ENCODE assay signal across 11 cellular contexts in the genomic region with DNA sequence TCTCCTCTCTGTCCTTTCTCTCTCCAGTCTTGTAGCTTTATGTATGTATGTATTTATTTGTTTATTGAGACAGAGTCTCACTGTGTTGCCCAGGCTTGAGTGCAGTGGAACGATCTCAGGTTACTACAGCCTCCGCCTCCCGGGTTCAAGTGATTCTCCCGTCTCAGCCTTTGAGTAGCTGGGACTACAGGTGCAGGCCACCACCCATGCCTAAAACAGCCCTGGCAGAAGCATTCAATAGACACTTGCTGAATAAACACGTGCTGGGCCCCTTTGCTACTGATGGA. TPM values are rescaled to one million over a fixed set of nuclear protein-coding genes. Genes with fewer than 3 reads are reported as not detected.
A peak's percentile ranks its signal among the peaks of the same experiment; 100 is the strongest.
DNase-seq lines count a peak whose midpoint lies in the region; ATAC-seq, FAIRE-seq and TF ChIP-seq lines count a peak whose summit lies in the region.
"Had no signal": no experiment of that assay in that cellular context is flagged by ENCODE, and none has a peak within 500 bp of the region (broad histone marks: within the 10 kb centered on the region; RNA-seq: fewer than 3 reads in every experiment).

No MANE protein-coding gene starts in this region.

- H3K23ac ChIP-seq in mesenchymal stem cell (ENCODE audit: low read length in 2 of 2) = no peak overlapping the region

- H3K9me3 Mint-ChIP-seq in activated T-helper 17 cell treated with anti-CD3 and anti-CD28 coated beads, Interleukin-2, amount 50 U/mL, for 72 hours = no peaks in the 10 kb centered on the region
- no peaks in the 10 kb centered on the region for H3K9me3 Mint-ChIP-seq in type B pancreatic cell

- TF ChIP-seq CTCF in right atrium auricular region (IDR thresholded peaks at IDR 0.05) (no peak), type B pancreatic cell (conservative IDR thresholded peaks at IDR 0.05) (no peak)

- H2AFZ ChIP-seq in mesenchymal stem cell (ENCODE audit: low read depth, low read length) = no peak overlapping the region

- H3K9me3 ChIP-seq in right atrium auricular region (no peaks in the 10 kb centered on the region), right cardiac atrium (ENCODE audit: control insufficient read depth, low read length) (no peaks in the 10 kb centered on the region), mesenchymal stem cell (ENCODE audit: control insufficient read depth, low read length) (no peaks in the 10 kb centered on the region)

- H2AK5ac ChIP-seq in mesenchymal stem cell (ENCODE audit: low read length, severe bottlenecking) = no peak overlapping the region

- no peak overlapping the region for H3K9ac ChIP-seq in mesenchymal stem cell (ENCODE audit: low read length)

- no peaks in the 10 kb centered on the region for H3K27me3 ChIP-seq in right atrium auricular region
- H3K27me3 ChIP-seq in right cardiac atrium (ENCODE audit: control insufficient read depth, insufficient read depth) = no peaks in the 10 kb centered on the region
- no peaks in the 10 kb centered on the region for H3K27me3 ChIP-seq in mesenchymal stem cell (ENCODE audit: control insufficient read depth in 1 of 2, insufficient read depth in 1 of 2, low read length in 2 of 2)

- H3K4me1 ChIP-seq in right atrium auricular region = peaks cover 0 to 55% of the 10 kb centered on the region in 2 donors
- H3K4me1 ChIP-seq in right cardiac atrium (ENCODE audit: control insufficient read depth, insufficient read depth, low read length) = peaks cover 5% of the 10 kb centered on the region
- H3K4me1 ChIP-seq in mesenchymal stem cell (ENCODE audit: control insufficient read depth, insufficient read depth, low read depth, low read length) = peaks cover 22% of the 10 kb centered on the region

- intact Hi-C loops in right cardiac atrium (cut with DNase I) (no loop called here), head of caudate nucleus (cut with DNase I) (no loop called here)

- no peak overlapping the region for H2BK15ac ChIP-seq in mesenchymal stem cell (ENCODE audit: low read depth, poor library complexity, severe bottlenecking)

- DNase-seq in right atrium auricular region (ENCODE audit: low spot score) (no peak), right cardiac atrium (no peak), mesenchymal stem cell (no peak), type B pancreatic cell (ENCODE audit: extremely low spot score, unreplicated experiment) (no peak), urothelium cell line (ENCODE audit: low spot score) (no peak), head of caudate nucleus (no peak), Kasumi-1 (lab: John Stamatoyannopoulos, UW) (no peak)
- DNase-seq: COR-L47, cortex of kidney, NCI-H1694 had no signal

- peak overlapping the region; percentile 16 to 23 for H3K27ac ChIP-seq in right atrium auricular region
- H3K27ac ChIP-seq in right cardiac atrium (ENCODE audit: low read length) = no peak overlapping the region
- H3K27ac ChIP-seq in mesenchymal stem cell (ENCODE audit: low read length, poor library complexity, severe bottlenecking) = no peak overlapping the region

- no peak overlapping the region for H2BK120ac ChIP-seq in mesenchymal stem cell (ENCODE audit: low read depth, low read length)

- H3K4ac ChIP-seq in mesenchymal stem cell (ENCODE audit: low read depth in 1 of 2, low read length in 2 of 2) = no peak overlapping the region

- FAIRE-seq in urothelium cell line (lab: Jason Lieb, UNC) = no peak

- peaks cover 58% of the 10 kb centered on the region for H3K36me3 Mint-ChIP-seq in activated T-helper 17 cell treated with anti-CD3 and anti-CD28 coated beads, Interleukin-2, amount 50 U/mL, for 72 hours (ENCODE audit: low read depth)
- peaks cover 9% of the 10 kb centered on the region for H3K36me3 Mint-ChIP-seq in type B pancreatic cell

- no peak overlapping the region for H4K91ac ChIP-seq in mesenchymal stem cell (ENCODE audit: low read length)

- H3K18ac ChIP-seq in mesenchymal stem cell (ENCODE audit: low read depth in 1 of 2, low read length in 2 of 2) = no peak overlapping the region

- H2BK5ac ChIP-seq in mesenchymal stem cell (ENCODE audit: low read depth, low read length, poor library complexity, severe bottlenecking) = no peak overlapping the region

- no peak overlapping the region for H2BK12ac ChIP-seq in mesenchymal stem cell (ENCODE audit: low read length in 2 of 2)

- 59% methylated on average over 5 of the region's 5 CpGs for WGBS in right cardiac atrium
- 96% methylated on average over 5 of the region's 5 CpGs for WGBS in mesenchymal stem cell

- no peak overlapping the region for H4K8ac ChIP-seq in mesenchymal stem cell (ENCODE audit: low read length)

- H3K4me3 Mint-ChIP-seq in activated T-helper 17 cell treated with anti-CD3 and anti-CD28 coated beads, Interleukin-2, amount 50 U/mL, for 72 hours = peak overlapping the region; percentile 80
- H3K4me3 Mint-ChIP-seq in type B pancreatic cell = peak overlapping the region; percentile 82

- H3K4me3 ChIP-seq in right atrium auricular region = no peak overlapping the region
- H3K4me3 ChIP-seq in right cardiac atrium (ENCODE audit: low read length) = no peak overlapping the region
- peak overlapping the region in 1 of 2 experiments; percentile 11 for H3K4me3 ChIP-seq in mesenchymal stem cell (ENCODE audit: insufficient read depth in 1 of 2, low read depth in 1 of 2, low read length in 2 of 2)

- peak overlapping the region; percentile 56 for H3K27ac Mint-ChIP-seq in activated T-helper 17 cell treated with anti-CD3 and anti-CD28 coated beads, Interleukin-2, amount 50 U/mL, for 72 hours
- peak overlapping the region; percentile 68 for H3K27ac Mint-ChIP-seq in type B pancreatic cell

- ATAC-seq in right cardiac atrium = no peak
- ATAC-seq in activated T-helper 17 cell treated with anti-CD3 and anti-CD28 coated beads, Interleukin-2, amount 50 U/mL, for 72 hours (replicated peaks) = no peak

- H3K14ac ChIP-seq in mesenchymal stem cell (ENCODE audit: low read length in 2 of 2) = no peak overlapping the region

- H3K4me1 Mint-ChIP-seq in activated T-helper 17 cell treated with anti-CD3 and anti-CD28 coated beads, Interleukin-2, amount 50 U/mL, for 72 hours = peaks cover 20% of the 10 kb centered on the region
- peaks cover 24% of the 10 kb centered on the region for H3K4me1 Mint-ChIP-seq in type B pancreatic cell (ENCODE audit: unreplicated experiment)

- peaks cover 30% of the 10 kb centered on the region for H3K36me3 ChIP-seq in right atrium auricular region
- H3K36me3 ChIP-seq in mesenchymal stem cell (ENCODE audit: control insufficient read depth in 1 of 2, insufficient read depth in 2 of 2, low read depth in 1 of 2, low read length in 2 of 2) = peaks cover 38 to 39% of the 10 kb centered on the region in 2 experiments

- peak overlapping the region; percentile 23 for H3K4me2 ChIP-seq in mesenchymal stem cell (ENCODE audit: low read length, poor library complexity, severe bottlenecking)

- peaks cover 19% of the 10 kb centered on the region for H3K79me1 ChIP-seq in mesenchymal stem cell (replicated peaks; ENCODE audit: low read length, poor library complexity, severe bottlenecking)

- H3K27me3 Mint-ChIP-seq in activated T-helper 17 cell treated with anti-CD3 and anti-CD28 coated beads, Interleukin-2, amount 50 U/mL, for 72 hours = no peaks in the 10 kb centered on the region
- H3K27me3 Mint-ChIP-seq in type B pancreatic cell = no peaks in the 10 kb centered on the region

RNA-seq across cellular contexts. Expression of a gene that starts 2.5 kb away (rescaled TPM):
- total RNA-seq in right atrium auricular region (10 to 100 TPM; 70.8 to 73.2 TPM), right cardiac atrium (10 to 100 TPM; 34.6 to 38.1 (median 36.3) TPM), type B pancreatic cell (ENCODE audit: low replicate concordance) (39.5 and 50.3 TPM in 2 replicates)
- polyA plus RNA-seq in right cardiac atrium = 37.3 TPM
- total RNA-seq in activated T-helper 17 cell treated with anti-CD3 and anti-CD28 coated beads, Interleukin-2, amount 50 U/mL, for 72 hours = 10 to 100 TPM; 15.6 to 32.2 TPM
- 27.9 TPM for polyA plus RNA-seq in mesenchymal stem cell (2013, experiment 1 of 2)
- polyA plus RNA-seq in mesenchymal stem cell (2013, experiment 2 of 2) = 27.6 TPM

RNA-seq across cellular contexts. Expression of a gene that starts 10.7 kb away (rescaled TPM):
- total RNA-seq in right atrium auricular region (10 to 100 TPM; 56.1 to 58.1 TPM), right cardiac atrium (10 to 100 TPM; 49.5 to 77.8 (median 63.1) TPM), type B pancreatic cell (ENCODE audit: low replicate concordance) (81.8 and 110 TPM in 2 replicates)
- polyA plus RNA-seq in right cardiac atrium = 51.0 TPM
- 10 to 100 TPM; 18.1 to 36.1 TPM for total RNA-seq in activated T-helper 17 cell treated with anti-CD3 and anti-CD28 coated beads, Interleukin-2, amount 50 U/mL, for 72 hours
- polyA plus RNA-seq in mesenchymal stem cell (2013, experiment 1 of 2) = 269 TPM
- polyA plus RNA-seq in mesenchymal stem cell (2013, experiment 2 of 2) = 276 TPM

RNA-seq across cellular contexts. Expression of a gene that starts 56.5 kb away (rescaled TPM):
- 100 to 1,000 TPM; 367 to 466 TPM for total RNA-seq in right atrium auricular region
- total RNA-seq in right cardiac atrium = 100 to 1,000 TPM; 386 to 449 (median 419) TPM
- polyA plus RNA-seq in right cardiac atrium = 237 TPM
- 10 to 100 TPM; 46.5 to 70.1 TPM for total RNA-seq in activated T-helper 17 cell treated with anti-CD3 and anti-CD28 coated beads, Interleukin-2, amount 50 U/mL, for 72 hours
- 32.9 TPM for polyA plus RNA-seq in mesenchymal stem cell (2013, experiment 1 of 2)
- polyA plus RNA-seq in mesenchymal stem cell (2013, experiment 2 of 2) = 32.5 TPM
- 71.4 and 72.3 TPM in 2 replicates for total RNA-seq in type B pancreatic cell (ENCODE audit: low replicate concordance)

Comparison
In these comparisons a context has a peak if more than half of its experiments do, and no peak if none do; other contexts are left out.
1. H3K27ac ChIP-seq: peak in right atrium auricular region (2 of 2); none in right cardiac atrium (single experiment) and mesenchymal stem cell (single experiment).